8 cellular contexts compared by ENCODE assay signal in the genomic region with DNA sequence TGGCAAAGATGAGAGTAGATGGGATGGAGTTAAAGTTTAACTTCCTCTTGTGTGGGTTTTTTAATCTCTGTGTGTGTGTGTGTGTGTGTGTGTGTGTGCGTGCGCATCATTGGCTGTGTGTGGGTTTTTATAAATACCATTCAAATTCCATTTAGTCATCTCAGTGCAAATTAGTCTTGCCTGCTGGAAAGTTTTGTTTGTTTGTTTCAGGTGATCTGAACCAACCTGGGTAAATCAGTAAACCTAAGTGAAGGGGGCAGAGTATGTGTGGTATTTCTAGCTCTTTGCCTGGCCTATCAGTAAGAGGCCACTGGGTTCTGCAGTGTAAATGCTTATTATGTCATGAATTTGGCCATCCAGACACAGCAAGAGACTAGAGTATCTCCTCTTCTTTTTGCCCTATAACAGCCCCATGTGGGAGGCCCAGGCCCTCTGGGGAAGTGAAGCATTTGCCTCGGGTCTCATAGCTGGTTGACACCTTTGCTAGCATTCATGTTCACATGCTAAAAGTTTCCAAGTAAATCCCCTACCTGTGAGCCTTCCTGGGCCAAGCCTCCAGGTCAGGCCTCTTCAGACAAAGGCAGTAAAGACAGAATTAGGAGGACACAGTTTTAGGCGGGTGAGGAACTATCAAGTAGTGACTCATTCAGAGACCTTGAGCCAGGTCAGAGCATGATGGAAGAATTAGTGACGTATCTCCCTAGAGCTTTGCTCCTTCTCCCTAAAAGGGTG. TPM values are rescaled to one million over a fixed set of nuclear protein-coding genes. Genes with fewer than 3 reads are reported as not detected.
DNase-seq lines count a peak whose midpoint lies in the region; ATAC-seq and TF ChIP-seq lines count a peak whose summit lies in the region.

No MANE protein-coding gene starts in this region.

- TF ChIP-seq CTCF in Calu3 (IDR thresholded peaks at IDR 0.05; ENCODE audit: unreplicated experiment) (no peak), prostate gland (IDR thresholded peaks at IDR 0.05) (no peak)

- peak; percentile 66 for DNase-seq in Calu3
- DNase-seq in NOMO-1 treated with dmso at 0.1 percent for 144 hours (lab: John Stamatoyannopoulos, UW; ENCODE audit: unreplicated experiment) = peak; percentile 11
- DNase-seq in kidney glomerular epithelial cell (lab: John Stamatoyannopoulos, UW) = peak; percentile 100
- no peak for DNase-seq in NCI-H1105 (lab: John Stamatoyannopoulos, UW)
- no peak for DNase-seq in activated effector memory CD4-positive, alpha-beta T cell treated with anti-CD3 and anti-CD28 coated beads, Interleukin-2, amount 50 U/mL, for 16 hours
- no peak for DNase-seq in prostate gland (ENCODE audit: low spot score)

- no TSS peak for BruUV-seq in Calu3 (replicated peaks; lab: Mats Ljungman, UMichigan)

- ATAC-seq in GM21576 (IDR thresholded peaks at IDR 0.05; ENCODE audit: unreplicated experiment) = peak; percentile 58
- no peak for ATAC-seq in HG02870 (IDR thresholded peaks at IDR 0.05; ENCODE audit: unreplicated experiment)

- H3K27ac ChIP-seq in prostate gland = no peak overlapping the region

- peaks cover 33% of the 10 kb centered on the region for H3K4me1 Mint-ChIP-seq in Calu3 (ENCODE audit: low read depth, unreplicated experiment)

- no peaks in the 10 kb centered on the region for H3K27me3 ChIP-seq in prostate gland (replicated peaks; ENCODE audit: insufficient read depth)

- no peaks in the 10 kb centered on the region for H3K9me3 Mint-ChIP-seq in Calu3 (ENCODE audit: low read depth, unreplicated experiment)

- peaks cover 0 to 5% of the 10 kb centered on the region in 2 donors for H3K36me3 ChIP-seq in prostate gland

- peak overlapping the region; percentile 66 for H3K27ac Mint-ChIP-seq in Calu3 (ENCODE audit: unreplicated experiment)

- no peak for TF ChIP-seq POLR2A in prostate gland (IDR thresholded peaks at IDR 0.05)

- no peaks in the 10 kb centered on the region for H3K27me3 Mint-ChIP-seq in Calu3 (ENCODE audit: unreplicated experiment)

- no peaks in the 10 kb centered on the region for H3K4me1 ChIP-seq in prostate gland (replicated peaks)

- WGBS in prostate gland = 41% methylated on average over 5 of the region's 5 CpGs

- no peaks in the 10 kb centered on the region for H3K9me3 ChIP-seq in prostate gland

- peak overlapping the region; percentile 18 for H3K4me3 Mint-ChIP-seq in Calu3 (ENCODE audit: low read depth, unreplicated experiment)

- H3K36me3 Mint-ChIP-seq in Calu3 (ENCODE audit: insufficient read depth, unreplicated experiment) = peaks cover 43% of the 10 kb centered on the region

- no peak overlapping the region for H3K4me3 ChIP-seq in prostate gland

- intact Hi-C loops in Calu3 (cut with micrococcal nuclease; ENCODE audit: unreplicated experiment) = no loop called here
- intact Hi-C loops in prostate gland (cut with DNase I) = loop anchor here (10.0 kb wide), 1 partner anchor 228 kb away; no protein-coding TSS in a partner anchor

- CTCF ChIA-PET in Calu3 (lab: Charles Lee) = interaction anchor here (0.6 to 1.1 kb wide), 4 partner anchors 15 to 407 kb away, joined by 3 to 6 read pairs (median 4); a partner anchor contains a TSS

RNA-seq across cellular contexts. Expression of a gene that starts 14.7 kb away (rescaled TPM):
- total RNA-seq in Calu3 (2022) = 55.9 and 57.1 TPM in 2 replicates
- total RNA-seq in prostate gland = 10 to 100 TPM; 26.1 to 70.0 TPM

RNA-seq across cellular contexts. Expression of a gene that starts 32.6 kb away (rescaled TPM):
- total RNA-seq in Calu3 (2022) = 9.0 and 11.9 TPM in 2 replicates
- 10 to 100 TPM; 27.4 to 30.9 TPM for total RNA-seq in prostate gland

Comparison
In these comparisons a context has a peak if more than half of its experiments do, and no peak if none do; other contexts are left out.
1. DNase-seq: peak in Calu3 (single experiment), NOMO-1 treated with dmso at 0.1 percent for 144 hours (single experiment) and kidney glomerular epithelial cell (single experiment); none in NCI-H1105 (single experiment), activated effector memory CD4-positive, alpha-beta T cell treated with anti-CD3 and anti-CD28 coated beads, Interleukin-2, amount 50 U/mL, for 16 hours (single experiment) and prostate gland (single experiment).